ENCODE assay signal across 21 cellular contexts in the genomic region with DNA sequence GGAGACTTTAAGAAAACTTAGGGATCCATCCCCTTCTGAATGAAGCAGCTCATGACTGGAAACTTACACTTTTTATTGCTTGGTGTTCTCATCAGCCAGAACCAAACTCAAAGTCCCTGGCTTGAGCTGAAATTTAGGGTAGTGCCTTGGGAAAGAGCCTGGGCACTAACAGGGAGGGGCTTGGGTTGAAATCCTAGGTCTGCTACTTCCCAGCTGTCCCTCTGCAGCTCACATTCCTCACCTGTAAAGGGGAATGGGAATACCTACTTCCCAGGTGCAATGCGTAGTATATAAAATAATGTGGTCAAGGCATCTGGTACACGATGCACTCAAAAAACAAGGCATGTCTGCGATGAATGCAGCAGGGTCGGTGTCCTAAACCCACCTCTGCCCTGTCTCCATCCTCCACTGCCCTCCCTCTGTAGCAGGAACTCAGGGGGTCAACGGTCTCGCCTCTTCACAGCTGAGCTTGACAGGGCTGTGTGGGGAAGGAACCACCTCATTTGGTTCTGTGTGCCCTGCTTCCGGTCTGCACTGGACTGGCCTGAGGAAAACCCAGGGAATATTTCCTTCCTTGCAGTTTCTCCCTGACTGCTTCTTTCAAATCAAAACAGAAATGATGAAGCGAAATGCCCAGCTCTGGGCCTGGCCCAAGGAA.
"Had no signal": no experiment of that assay in that cellular context is flagged by ENCODE, and none has a peak within 500 bp of the region (broad histone marks: within the 10 kb centered on the region; RNA-seq: fewer than 3 reads in every experiment).

No MANE protein-coding gene starts in this region.

- H3K36me3 ChIP-seq: colonic mucosa, pancreas, prostate gland, suprapubic skin, thyroid gland had no signal

- H3K4me1 Mint-ChIP-seq: natural killer cell; stimulated activated naive B cell treated with anti-CD40 and anti-IgM and Interleukin-4, amounts not matched to agents 10 μg/mL and 1 μg/mL and 100 μg/mL, for 72 hours had no signal

- H3K36me3 Mint-ChIP-seq: natural killer cell; stimulated activated naive B cell treated with anti-CD40 and anti-IgM and Interleukin-4, amounts not matched to agents 10 μg/mL and 1 μg/mL and 100 μg/mL, for 72 hours had no signal

- H3K27me3 ChIP-seq: colonic mucosa, foreskin keratinocyte, hepatocyte, pancreas, suprapubic skin, thyroid gland had no signal

- FAIRE-seq: endothelial cell of umbilical vein, pancreas had no signal

- H3K27ac Mint-ChIP-seq: natural killer cell; stimulated activated naive B cell treated with anti-CD40 and anti-IgM and Interleukin-4, amounts not matched to agents 10 μg/mL and 1 μg/mL and 100 μg/mL, for 72 hours had no signal

- H3K4me3 ChIP-seq: colonic mucosa, hepatocyte, pancreas, prostate gland, skin epidermis, suprapubic skin, thyroid gland had no signal

- H3K4me1 ChIP-seq: colonic mucosa, foreskin keratinocyte, prostate gland, suprapubic skin had no signal

- H3K27ac ChIP-seq: colonic mucosa, foreskin keratinocyte, hepatocyte, pancreas, prostate gland, skin epidermis, suprapubic skin had no signal

- H3K4me2 ChIP-seq: hepatocyte had no signal

- H3K4me3 Mint-ChIP-seq: natural killer cell; neural crest cell; stimulated activated naive B cell treated with anti-CD40 and anti-IgM and Interleukin-4, amounts not matched to agents 10 μg/mL and 1 μg/mL and 100 μg/mL, for 72 hours had no signal

- H3K27me3 Mint-ChIP-seq: stimulated activated naive B cell treated with anti-CD40 and anti-IgM and Interleukin-4, amounts not matched to agents 10 μg/mL and 1 μg/mL and 100 μg/mL, for 72 hours had no signal

- H2AFZ ChIP-seq: hepatocyte had no signal

- ATAC-seq: foreskin keratinocyte; natural killer cell; pancreas; sciatic nerve; stimulated activated naive B cell treated with anti-CD40 and anti-IgM and Interleukin-4, amounts not matched to agents 10 μg/mL and 1 μg/mL and 100 μg/mL, for 72 hours had no signal

- H3K9me3 Mint-ChIP-seq: natural killer cell; neural crest cell; stimulated activated naive B cell treated with anti-CD40 and anti-IgM and Interleukin-4, amounts not matched to agents 10 μg/mL and 1 μg/mL and 100 μg/mL, for 72 hours had no signal

- DNase-seq: cerebellar nuclear complex; colonic mucosa; dermis blood vessel endothelial cell; erythroblast; foreskin keratinocyte; kidney glomerular epithelial cell; mammary epithelial cell; natural killer cell; occipital lobe; pancreas; stimulated activated CD4-positive, alpha-beta T cell treated with anti-CD3 and anti-CD28 coated beads, Interleukin-2, amount 100 ng/mL, for 24 hours; stimulated activated CD4-positive, alpha-beta T cell treated with anti-CD3 and anti-CD28 coated beads, Interleukin-4, amount 100 ng/mL, for 4 hours; stimulated activated naive B cell treated with anti-CD40 and anti-IgM and Interleukin-4, amounts not matched to agents 10 μg/mL and 1 μg/mL and 100 μg/mL, for 72 hours; thyroid gland had no signal

- H3K9me3 ChIP-seq: colonic mucosa, pancreas, prostate gland, suprapubic skin, thyroid gland had no signal
